Comparison of ENCODE assay signal across 24 cellular contexts in genomic region chr3:38387862-38388261, GRCh38.
"Had no signal": no experiment of that assay in that cellular context is flagged by ENCODE, and none has a peak within 500 bp of the region (broad histone marks: within the 10 kb centered on the region; RNA-seq: fewer than 3 reads in every experiment).

No MANE protein-coding gene starts in this region.

- H3K27ac ChIP-seq: lower lobe of right lung, pancreas, prostate gland, sigmoid colon, stomach, testis, thyroid gland, transverse colon, upper lobe of left lung had no signal

- DNase-seq: hippocampal formation; immature natural killer cell; left ventricle myocardium superior; lower lobe of right lung; mammary epithelial cell; mesenchymal stem cell; naive thymus-derived CD8-positive, alpha-beta T cell; nucleus accumbens; pancreas; posterior cingulate gyrus; retina; right cardiac atrium; sigmoid colon; stimulated activated CD4-positive, alpha-beta T cell treated with anti-CD3 and anti-CD28 coated beads, Interleukin-1b, Interleukin-23, amount 100 ng/mL, for 48 hours; stimulated activated CD4-positive, alpha-beta T cell treated with anti-CD3 and anti-CD28 coated beads, Interleukin-2, amount 100 ng/mL, for 48 hours; stimulated activated naive B cell treated with anti-CD40 and anti-IgM and Interleukin-4, amounts not matched to agents 10 μg/mL and 1 μg/mL and 100 μg/mL, for 72 hours; stimulated activated naive CD8-positive, alpha-beta T cell treated with anti-CD3 and anti-CD28 coated beads, Interleukin-15, Interleukin-2, amounts not matched to agents 100 U/mL and 50 U/mL, for 24 hours; stomach; testis; thyroid gland; transverse colon; upper lobe of left lung had no signal

- H3K9me3 ChIP-seq: pancreas, prostate gland, testis, thyroid gland had no signal

- H3K4me2 ChIP-seq: smooth muscle cell had no signal

- H3K4me3 ChIP-seq: lower lobe of right lung, pancreas, prostate gland, sigmoid colon, smooth muscle cell, stomach, testis, thyroid gland, transverse colon, upper lobe of left lung had no signal

- H3K27me3 ChIP-seq: pancreas, sigmoid colon, stomach, testis, thyroid gland, transverse colon, upper lobe of left lung had no signal

- H3K4me1 ChIP-seq: lower lobe of right lung, pancreas, prostate gland, stomach, testis, thyroid gland, transverse colon, upper lobe of left lung had no signal

- H3K36me3 ChIP-seq: lower lobe of right lung, prostate gland, thyroid gland, upper lobe of left lung had no signal

- ATAC-seq: left ventricle myocardium superior; lower lobe of right lung; naive thymus-derived CD8-positive, alpha-beta T cell; pancreas; right cardiac atrium; stimulated activated naive B cell treated with anti-CD40 and anti-IgM and Interleukin-4, amounts not matched to agents 10 μg/mL and 1 μg/mL and 100 μg/mL, for 72 hours; stimulated activated naive CD8-positive, alpha-beta T cell treated with anti-CD3 and anti-CD28 coated beads, Interleukin-15, Interleukin-2, amounts not matched to agents 100 U/mL and 50 U/mL, for 24 hours had no signal
